In the genomic region with DNA sequence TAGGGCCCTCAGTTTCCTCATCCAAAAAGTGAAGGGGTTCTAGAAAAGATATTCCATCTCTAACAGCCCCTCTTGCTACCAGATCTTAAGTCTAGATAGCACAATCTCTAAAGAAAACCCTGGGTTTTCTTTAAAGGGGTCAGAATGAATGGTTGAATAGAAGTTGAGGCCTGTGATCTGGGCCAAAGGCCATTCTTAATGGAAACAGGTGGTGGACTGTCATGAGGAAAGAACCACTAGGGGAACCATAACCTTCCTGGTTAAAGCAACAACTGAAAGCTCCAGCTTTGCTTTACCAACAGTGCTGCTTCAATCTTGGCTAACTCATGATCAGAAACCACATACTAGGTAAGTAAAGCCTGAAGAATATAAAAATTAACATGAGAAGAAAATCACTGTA, we compare ENCODE assay signal across 8 cellular contexts. TPM values are rescaled to one million over a fixed set of nuclear protein-coding genes. Genes with fewer than 3 reads are reported as not detected.
DNase-seq lines count a peak whose midpoint lies in the region; ATAC-seq, FAIRE-seq and TF ChIP-seq lines count a peak whose summit lies in the region.

No MANE protein-coding gene starts in this region.

- no peak for DNase-seq in stimulated activated naive CD8-positive, alpha-beta T cell treated with anti-CD3 and anti-CD28 coated beads, Interleukin-15, Interleukin-2, amounts not matched to agents 100 U/mL and 50 U/mL, for 24 hours
- DNase-seq in PC-3, result peak; percentile 45
- no peak for DNase-seq in effector memory CD4-positive, alpha-beta T cell
- DNase-seq in RCC 7860 (ENCODE audit: low spot score), result no peak
- DNase-seq in stimulated activated CD4-positive, alpha-beta T cell treated with anti-CD3 and anti-CD28 coated beads, Interleukin-4, amount 100 ng/mL, for 24 hours, result no peak
- no peak for DNase-seq in mucosa of gallbladder (ENCODE audit: low spot score)

- no peaks in the 10 kb centered on the region for H3K9me2 ChIP-seq in PC-3 (replicated peaks; ENCODE audit: low read length)

- peak overlapping the region; percentile 87 for H3K27ac Mint-ChIP-seq in stimulated activated naive CD8-positive, alpha-beta T cell treated with anti-CD3 and anti-CD28 coated beads, Interleukin-15, Interleukin-2, amounts not matched to agents 100 ng/mL and 50 ng/mL, for 24 hours

- peaks cover 45% of the 10 kb centered on the region for H3K36me3 Mint-ChIP-seq in stimulated activated naive CD8-positive, alpha-beta T cell treated with anti-CD3 and anti-CD28 coated beads, Interleukin-15, Interleukin-2, amounts not matched to agents 100 ng/mL and 50 ng/mL, for 24 hours (ENCODE audit: low read depth)

- H3K9me3 Mint-ChIP-seq in stimulated activated naive CD8-positive, alpha-beta T cell treated with anti-CD3 and anti-CD28 coated beads, Interleukin-15, Interleukin-2, amounts not matched to agents 100 ng/mL and 50 ng/mL, for 24 hours, result no peaks in the 10 kb centered on the region

- H3K27me3 Mint-ChIP-seq in stimulated activated naive CD8-positive, alpha-beta T cell treated with anti-CD3 and anti-CD28 coated beads, Interleukin-15, Interleukin-2, amounts not matched to agents 100 ng/mL and 50 ng/mL, for 24 hours, result no peaks in the 10 kb centered on the region

- peak overlapping the region; percentile 93 for H3K4me3 ChIP-seq in PC-3 (ENCODE audit: low read length)
- H3K4me3 ChIP-seq in effector memory CD4-positive, alpha-beta T cell (ENCODE audit: insufficient read depth, low read depth, low read length, poor library complexity, severe bottlenecking), result peak overlapping the region; percentile 64
- peak overlapping the region; percentile 26 to 98 for H3K4me3 ChIP-seq in neutrophil (ENCODE audit: low read depth in 1 of 2, low read length in 1 of 2)

- intact Hi-C loops in PC-3 (cut with micrococcal nuclease), result no loop called here

- CTCF ChIA-PET in PC-3 (lab: Charles Lee), result interaction anchor here (0.5 kb wide), 1 partner anchor 97 kb away, joined by 4 read pairs; no protein-coding TSS in a partner anchor

- H3K4me3 Mint-ChIP-seq in stimulated activated naive CD8-positive, alpha-beta T cell treated with anti-CD3 and anti-CD28 coated beads, Interleukin-15, Interleukin-2, amounts not matched to agents 100 ng/mL and 50 ng/mL, for 24 hours, result peak overlapping the region; percentile 98

- peak overlapping the region; percentile 86 for H3K4me2 ChIP-seq in PC-3 (ENCODE audit: low read length)

- no peaks in the 10 kb centered on the region for H3K27me3 ChIP-seq in PC-3 (ENCODE audit: low read length)
- no peaks in the 10 kb centered on the region for H3K27me3 ChIP-seq in effector memory CD4-positive, alpha-beta T cell (replicated peaks; ENCODE audit: control insufficient read depth, insufficient read depth, low read length, poor library complexity, severe bottlenecking)
- no peaks in the 10 kb centered on the region for H3K27me3 ChIP-seq in neutrophil

- H3K9ac ChIP-seq in PC-3 (ENCODE audit: low read length), result no peak overlapping the region

- peak; percentile 56 for TF ChIP-seq CTCF in PC-3 (conservative IDR thresholded peaks at IDR 0.05; ENCODE audit: low read depth, low read length)
- TF ChIP-seq CTCF in neutrophil (IDR thresholded peaks at IDR 0.05), result no peak

- H3K36me3 ChIP-seq in PC-3 (ENCODE audit: low read depth, low read length), result peaks cover 12% of the 10 kb centered on the region; the same call in 1 of the 2 replicates
- H3K36me3 ChIP-seq in effector memory CD4-positive, alpha-beta T cell (ENCODE audit: control insufficient read depth, insufficient read depth, low read length), result no peaks in the 10 kb centered on the region
- H3K36me3 ChIP-seq in neutrophil, result no peaks in the 10 kb centered on the region

- peaks cover 34% of the 10 kb centered on the region for H4K20me1 ChIP-seq in PC-3 (ENCODE audit: low read length)

- no peaks in the 10 kb centered on the region for H3F3A ChIP-seq in PC-3 (ENCODE audit: low read length, unreplicated experiment)

- H3K4me1 ChIP-seq in PC-3 (ENCODE audit: insufficient read depth, low read length) (peaks cover 12% of the 10 kb centered on the region), neutrophil (ENCODE audit: control insufficient read depth in 1 of 2, insufficient read depth in 1 of 2, low read depth in 1 of 2, low read length in 1 of 2) (peaks cover 58 to 65% of the 10 kb centered on the region in 2 experiments)
- peaks cover 14% of the 10 kb centered on the region for H3K4me1 ChIP-seq in effector memory CD4-positive, alpha-beta T cell (ENCODE audit: control insufficient read depth, insufficient read depth, low read length, poor library complexity, severe bottlenecking)

- ATAC-seq in stimulated activated naive CD8-positive, alpha-beta T cell treated with anti-CD3 and anti-CD28 coated beads, Interleukin-15, Interleukin-2, amounts not matched to agents 100 U/mL and 50 U/mL, for 24 hours, result no peak
- no peak for ATAC-seq in PC-3

- peaks cover 57% of the 10 kb centered on the region for H3K4me1 Mint-ChIP-seq in stimulated activated naive CD8-positive, alpha-beta T cell treated with anti-CD3 and anti-CD28 coated beads, Interleukin-15, Interleukin-2, amounts not matched to agents 100 ng/mL and 50 ng/mL, for 24 hours (ENCODE audit: low read depth)

- no peak overlapping the region for H2AFZ ChIP-seq in PC-3 (ENCODE audit: low read length)

- BruUV-seq in PC-3 (replicated peaks; lab: Mats Ljungman, UMichigan), result no TSS peak

- H3K9me3 ChIP-seq in PC-3 (ENCODE audit: low read length), result no peaks in the 10 kb centered on the region
- H3K9me3 ChIP-seq in effector memory CD4-positive, alpha-beta T cell (ENCODE audit: control insufficient read depth, low read length), result no peaks in the 10 kb centered on the region
- H3K9me3 ChIP-seq in neutrophil, result no peaks in the 10 kb centered on the region

- POLR2A ChIA-PET in PC-3 (lab: Charles Lee; ENCODE audit: unreplicated experiment), result interaction anchor here (0.7 kb wide), 1 partner anchor 330 kb away, joined by 27 read pairs; no protein-coding TSS in a partner anchor

- FAIRE-seq in RCC 7860 (lab: Jason Lieb, UNC), result no peak

- H3K27ac ChIP-seq in PC-3 (ENCODE audit: low read length), result no peak overlapping the region
- peak overlapping the region; percentile 83 for H3K27ac ChIP-seq in effector memory CD4-positive, alpha-beta T cell (ENCODE audit: insufficient read depth, low read length, poor library complexity, severe bottlenecking)
- peak overlapping the region; percentile 93 for H3K27ac ChIP-seq in neutrophil

- peaks cover 69% of the 10 kb centered on the region for H3K79me2 ChIP-seq in PC-3 (ENCODE audit: low read length)

RNA-seq across cellular contexts. Expression of gene CELF1, which starts 1.8 kb away (rescaled TPM):
- 80.1 and 92.7 TPM in 2 replicates for total RNA-seq in PC-3 (2014; rRNA removed)
- 102 TPM for total RNA-seq in mucosa of gallbladder

RNA-seq across cellular contexts. Expression of gene PTPMT1, which starts 14.3 kb away (rescaled TPM):
- total RNA-seq in PC-3 (2014; rRNA removed), result 167 and 212 TPM in 2 replicates
- 45.1 TPM for total RNA-seq in mucosa of gallbladder

RNA-seq across cellular contexts. Expression of gene KBTBD4, which starts 27.7 kb away (rescaled TPM):
- 9.2 and 9.8 TPM in 2 replicates for total RNA-seq in PC-3 (2014; rRNA removed)
- 20.3 TPM for total RNA-seq in mucosa of gallbladder

RNA-seq across cellular contexts. Expression of gene NDUFS3, which starts 27.8 kb away (rescaled TPM):
- total RNA-seq in PC-3 (2014; rRNA removed) (120 and 166 TPM in 2 replicates), mucosa of gallbladder (97.8 TPM)

RNA-seq across cellular contexts. Expression of gene FAM180B, which starts 35.4 kb away (rescaled TPM):
- total RNA-seq in PC-3 (2014; rRNA removed), result not detected in 2 replicates
- 0.14 TPM for total RNA-seq in mucosa of gallbladder
